Comparison of ENCODE assay signal across 12 cellular contexts in the genomic region with DNA sequence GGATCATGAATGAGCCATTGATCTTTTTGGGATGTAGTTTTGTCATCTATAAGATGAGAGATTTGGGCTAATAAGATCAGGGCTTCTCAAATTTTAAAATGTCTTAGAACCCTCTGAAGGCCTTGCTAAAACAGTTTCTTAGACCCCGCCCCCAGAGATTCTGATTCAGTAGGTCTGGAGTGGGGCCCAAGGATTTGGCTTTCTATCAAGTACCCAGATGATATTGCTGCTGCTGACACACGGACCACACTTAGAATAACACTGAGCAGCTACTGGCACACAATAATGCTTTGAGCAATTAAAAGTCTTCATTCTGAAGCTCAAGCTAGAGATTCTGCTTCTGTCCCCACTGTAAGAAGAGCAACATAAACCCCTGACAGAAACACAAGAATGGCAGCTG.
A peak's percentile ranks its signal among the peaks of the same experiment; 100 is the strongest.
DNase-seq lines count a peak whose midpoint lies in the region; ATAC-seq and TF ChIP-seq lines count a peak whose summit lies in the region.
"Had no signal": no experiment of that assay in that cellular context is flagged by ENCODE, and none has a peak within 500 bp of the region (broad histone marks: within the 10 kb centered on the region; RNA-seq: fewer than 3 reads in every experiment).

No MANE protein-coding gene starts in this region.

- peak in 1 of 2 donors; percentile 69 for ATAC-seq in left cardiac atrium
- no peak for ATAC-seq in activated CD8-positive, alpha-beta memory T cell treated with anti-CD3 and anti-CD28 coated beads, Interleukin-2, amount 10 ng/mL, durations not matched to agents 7 days and 5 days
- ATAC-seq: T-cell had no signal

- H3K4me1 Mint-ChIP-seq in HFFc6 (ENCODE audit: low read depth): peaks cover 19% of the 10 kb centered on the region
- H3K4me1 Mint-ChIP-seq in activated CD8-positive, alpha-beta memory T cell treated with anti-CD3 and anti-CD28 coated beads, Interleukin-2, amount 10 ng/mL, durations not matched to agents 7 days and 5 days: peaks cover 4% of the 10 kb centered on the region
- H3K4me1 Mint-ChIP-seq: activated CD4-positive, alpha-beta memory T cell treated with anti-CD3 and anti-CD28 coated beads, Interleukin-2, amount 10 ng/mL, durations not matched to agents 7 days and 5 days; T-cell had no signal

- intact Hi-C loops in left cardiac atrium (cut with DNase I): no loop called here

- DNase-seq in HFFc6: peak; percentile 45
- DNase-seq in astrocyte of the hippocampus (ENCODE audit: low read depth, low spot score): peak; percentile 84
- peak; percentile 36 for DNase-seq in left cardiac atrium
- DNase-seq in stromal cell of bone marrow (ENCODE audit: low read depth): peak; percentile 89
- DNase-seq in cortex of kidney (lab: John Stamatoyannopoulos, UW): no peak
- DNase-seq in activated CD8-positive, alpha-beta memory T cell treated with anti-CD3 and anti-CD28 coated beads, Interleukin-2, amount 10 ng/mL, durations not matched to agents 7 days and 5 days: no peak
- no peak for DNase-seq in activated gamma-delta T cell (lab: John Stamatoyannopoulos, UW)
- DNase-seq: activated CD4-positive, alpha-beta memory T cell treated with anti-CD3 and anti-CD28 coated beads, Interleukin-2, amount 10 ng/mL, durations not matched to agents 7 days and 5 days; endodermal cell; NCI-H187 treated with DMSO at 0.1 percent for 48 hours; stimulated activated CD4-positive, alpha-beta T cell treated with anti-CD3 and anti-CD28 coated beads, Interleukin-12 subunit alpha, Interleukin-12 subunit beta, amount 100 ng/mL, for 4 hours; T-cell had no signal

- no peak overlapping the region for H3K4me3 Mint-ChIP-seq in HFFc6
- H3K4me3 Mint-ChIP-seq in activated CD8-positive, alpha-beta memory T cell treated with anti-CD3 and anti-CD28 coated beads, Interleukin-2, amount 10 ng/mL, durations not matched to agents 7 days and 5 days: no peak overlapping the region
- H3K4me3 Mint-ChIP-seq: activated CD4-positive, alpha-beta memory T cell treated with anti-CD3 and anti-CD28 coated beads, Interleukin-2, amount 10 ng/mL, durations not matched to agents 7 days and 5 days; endodermal cell; T-cell had no signal

- CTCF ChIA-PET in activated CD8-positive, alpha-beta memory T cell treated with anti-CD3 and anti-CD28 coated beads, Interleukin-2, amount 10 ng/mL, durations not matched to agents 7 days and 5 days (lab: Charles Lee): interaction anchor here (1.3 kb wide), 1 partner anchor 10 kb away, joined by 3 read pairs; no protein-coding TSS in a partner anchor

- peaks cover 9% of the 10 kb centered on the region for H3K27me3 Mint-ChIP-seq in HFFc6 (ENCODE audit: insufficient read depth)
- H3K27me3 Mint-ChIP-seq in activated CD8-positive, alpha-beta memory T cell treated with anti-CD3 and anti-CD28 coated beads, Interleukin-2, amount 10 ng/mL, durations not matched to agents 7 days and 5 days: no peaks in the 10 kb centered on the region
- H3K27me3 Mint-ChIP-seq: activated CD4-positive, alpha-beta memory T cell treated with anti-CD3 and anti-CD28 coated beads, Interleukin-2, amount 10 ng/mL, durations not matched to agents 7 days and 5 days; T-cell had no signal

- H3K36me3 Mint-ChIP-seq in HFFc6 (ENCODE audit: low read depth): no peaks in the 10 kb centered on the region
- H3K36me3 Mint-ChIP-seq in activated CD8-positive, alpha-beta memory T cell treated with anti-CD3 and anti-CD28 coated beads, Interleukin-2, amount 10 ng/mL, durations not matched to agents 7 days and 5 days: no peaks in the 10 kb centered on the region
- H3K36me3 Mint-ChIP-seq: T-cell had no signal

- H3K9me3 Mint-ChIP-seq in HFFc6: no peaks in the 10 kb centered on the region
- no peaks in the 10 kb centered on the region for H3K9me3 Mint-ChIP-seq in activated CD8-positive, alpha-beta memory T cell treated with anti-CD3 and anti-CD28 coated beads, Interleukin-2, amount 10 ng/mL, durations not matched to agents 7 days and 5 days (ENCODE audit: low read depth)
- H3K9me3 Mint-ChIP-seq: activated CD4-positive, alpha-beta memory T cell treated with anti-CD3 and anti-CD28 coated beads, Interleukin-2, amount 10 ng/mL, durations not matched to agents 7 days and 5 days had no signal

- no peak overlapping the region for H3K27ac Mint-ChIP-seq in HFFc6
- no peak overlapping the region for H3K27ac Mint-ChIP-seq in activated CD8-positive, alpha-beta memory T cell treated with anti-CD3 and anti-CD28 coated beads, Interleukin-2, amount 10 ng/mL, durations not matched to agents 7 days and 5 days
- H3K27ac Mint-ChIP-seq: activated CD4-positive, alpha-beta memory T cell treated with anti-CD3 and anti-CD28 coated beads, Interleukin-2, amount 10 ng/mL, durations not matched to agents 7 days and 5 days; endodermal cell; T-cell had no signal

- TF ChIP-seq CTCF in HFFc6 (IDR thresholded peaks at IDR 0.05): no peak

Comparison
In these comparisons a context has a peak if more than half of its experiments do, and no peak if none do; other contexts are left out.
1. DNase-seq: peak in HFFc6 (single experiment), astrocyte of the hippocampus (single experiment), left cardiac atrium (single experiment) and stromal cell of bone marrow (single experiment); none in cortex of kidney (single experiment), activated CD8-positive, alpha-beta memory T cell treated with anti-CD3 and anti-CD28 coated beads, Interleukin-2, amount 10 ng/mL, durations not matched to agents 7 days and 5 days (single experiment) and activated gamma-delta T cell (single experiment).